Comparison of ENCODE assay signal across 30 cellular contexts in genomic region chr6:140289186-140289585, GRCh38.
"Had no signal": no experiment of that assay in that cellular context is flagged by ENCODE, and none has a peak within 500 bp of the region (broad histone marks: within the 10 kb centered on the region; RNA-seq: fewer than 3 reads in every experiment).

No MANE protein-coding gene starts in this region.

- DNase-seq: activated B cell treated with CpG ODN at 0.5 μM for 24 hours; activated CD4-positive, alpha-beta memory T cell treated with anti-CD3 and anti-CD28 coated beads for 36 hours; activated CD4-positive, alpha-beta T cell treated with anti-CD3 and anti-CD28 coated beads for 4 hours; activated CD4-positive, alpha-beta T cell treated with anti-CD3 and anti-CD28 coated beads, Interleukin-2, amount 10 ng/mL, durations not matched to agents 24 days and 14 days; activated CD4-positive, alpha-beta T cell treated with anti-CD3 and anti-CD28 coated beads, Interleukin-2, amount 50 U/mL, for 1 hour; activated CD4-positive, alpha-beta T cell treated with anti-CD3 and anti-CD28 coated beads, Interleukin-2, amount 50 U/mL, for 4 hours; activated CD4-positive, CD25-positive, alpha-beta regulatory T cell treated with anti-CD3 and anti-CD28 coated beads, Interleukin-2, amount 50 U/mL, for 72 hours; activated CD8-positive, alpha-beta memory T cell treated with anti-CD3 and anti-CD28 coated beads, Interleukin-2, amount 50 U/mL, for 4 hours; activated CD8-positive, alpha-beta T cell treated with anti-CD3 and anti-CD28 coated beads for 36 hours; activated effector memory CD4-positive, alpha-beta T cell treated with anti-CD3 and anti-CD28 coated beads, Interleukin-2, amount 50 U/mL, for 16 hours; activated gamma-delta T cell treated with Interleukin-2 at 50 U/mL for 16 hours; activated naive CD4-positive, alpha-beta T cell; activated naive CD4-positive, alpha-beta T cell treated with anti-CD3 and anti-CD28 coated beads, Interleukin-2, amount 10 ng/mL, durations not matched to agents 7 days and 5 days; activated naive CD8-positive, alpha-beta T cell treated with anti-CD3 and anti-CD28 coated beads, Interleukin-2, amount 10 ng/mL, durations not matched to agents 7 days and 5 days; activated naive CD8-positive, alpha-beta T cell treated with anti-CD3 and anti-CD28 coated beads, Interleukin-2, amount 50 U/mL, for 24 hours; activated T-cell treated with anti-CD3 and anti-CD28 coated beads for 4 hours; activated T-cell treated with anti-CD3 and anti-CD28 coated beads, Interleukin-2, amount 50 U/mL, for 1 hour; activated T-cell treated with anti-CD3 and anti-CD28 coated beads, Interleukin-2, amount 50 U/mL, for 4 hours; activated T-cell treated with anti-CD3 and anti-CD28 coated beads, Interleukin-2, amount 50 U/mL, for 72 hours; amygdala; anterior cingulate cortex; caudate nucleus; cerebellar nuclear complex; T-helper 1 cell; T-helper 2 cell; T-helper 9 cell had no signal

- H3K4me3 ChIP-seq: ascending aorta, cardiac muscle cell had no signal

- ATAC-seq: activated CD8-positive, alpha-beta T cell treated with anti-CD3 and anti-CD28 coated beads for 36 hours; activated naive CD8-positive, alpha-beta T cell treated with anti-CD3 and anti-CD28 coated beads, Interleukin-2, amount 50 U/mL, for 24 hours; activated T-cell treated with anti-CD3 and anti-CD28 coated beads, Interleukin-2, amount 50 U/mL, for 4 hours; activated T-cell treated with anti-CD3 and anti-CD28 coated beads, Interleukin-2, amount 50 U/mL, for 72 hours; activated T-helper 17 cell treated with anti-CD3 and anti-CD28 coated beads, Interleukin-2, amount 50 U/mL, for 72 hours had no signal

- H3K27me3 ChIP-seq: ascending aorta, cardiac muscle cell had no signal

- H3K36me3 ChIP-seq: ascending aorta, cardiac muscle cell had no signal

- H3K4me1 ChIP-seq: ascending aorta had no signal

- H3K27ac ChIP-seq: ascending aorta, cardiac muscle cell, VCaP had no signal

- H3K9me3 ChIP-seq: ascending aorta had no signal
